In genomic region chr9:125126019-125126746, GRCh38 we compare ENCODE assay signal across 8 cellular contexts. TPM values are rescaled to one million over a fixed set of nuclear protein-coding genes. Genes with fewer than 3 reads are reported as not detected.
DNase-seq lines count a peak whose midpoint lies in the region; ATAC-seq lines count a peak whose summit lies in the region.

No MANE protein-coding gene starts in this region.

- H3K4me1 ChIP-seq in muscle layer of colon (ENCODE audit: insufficient read depth, low read length): peaks cover 23% of the 10 kb centered on the region

- no peaks in the 10 kb centered on the region for H3K27me3 Mint-ChIP-seq in activated CD8-positive, alpha-beta T cell treated with anti-CD3 and anti-CD28 coated beads, Interleukin-2, amount 10 ng/mL, durations not matched to agents 7 days and 5 days (ENCODE audit: low read depth)

- POLR2A ChIA-PET in activated CD8-positive, alpha-beta T cell treated with anti-CD3 and anti-CD28 coated beads, Interleukin-2, amount 10 ng/mL, durations not matched to agents 7 days and 5 days (lab: Charles Lee): interaction anchor here (1.1 to 1.2 kb wide), 2 partner anchors 185 to 265 kb away, joined by 3 to 4 read pairs; no protein-coding TSS in a partner anchor

- H3K4me3 ChIP-seq in muscle layer of colon (ENCODE audit: low read depth in 1 of 2, low read length in 2 of 2): peak overlapping the region in 1 of 2 donors; percentile 7

- no peaks in the 10 kb centered on the region for H3K36me3 ChIP-seq in muscle layer of colon (ENCODE audit: insufficient read depth, low read length)

- peak overlapping the region; percentile 39 for H3K27ac ChIP-seq in muscle layer of colon (ENCODE audit: low read depth, low read length)

- peak overlapping the region; percentile 96 for H3K27ac Mint-ChIP-seq in activated CD8-positive, alpha-beta T cell treated with anti-CD3 and anti-CD28 coated beads, Interleukin-2, amount 10 ng/mL, durations not matched to agents 7 days and 5 days

- H3K4me1 Mint-ChIP-seq in activated CD8-positive, alpha-beta T cell treated with anti-CD3 and anti-CD28 coated beads, Interleukin-2, amount 10 ng/mL, durations not matched to agents 7 days and 5 days (ENCODE audit: low read depth): peaks cover 35% of the 10 kb centered on the region

- no peaks in the 10 kb centered on the region for H3K9me3 ChIP-seq in muscle layer of colon (ENCODE audit: low read length)

- H3K27me3 ChIP-seq in muscle layer of colon (ENCODE audit: control insufficient read depth in 1 of 2, insufficient read depth in 2 of 2, low read length in 2 of 2): no peaks in the 10 kb centered on the region

- H3K4me3 Mint-ChIP-seq in activated CD8-positive, alpha-beta T cell treated with anti-CD3 and anti-CD28 coated beads, Interleukin-2, amount 10 ng/mL, durations not matched to agents 7 days and 5 days: peak overlapping the region; percentile 63

- ATAC-seq in activated CD8-positive, alpha-beta T cell treated with anti-CD3 and anti-CD28 coated beads, Interleukin-2, amount 10 ng/mL, durations not matched to agents 7 days and 5 days: peak; percentile 99
- ATAC-seq in GM19455 (IDR thresholded peaks at IDR 0.05; ENCODE audit: unreplicated experiment): no peak

- DNase-seq in ELR (ENCODE audit: low read depth) (peak; percentile 97), HCEC 1CT (peak; percentile 99), NCI-H2196 (lab: John Stamatoyannopoulos, UW; ENCODE audit: unreplicated experiment) (peak; percentile 62)
- DNase-seq in activated CD8-positive, alpha-beta T cell treated with anti-CD3 and anti-CD28 coated beads, Interleukin-2, amount 10 ng/mL, durations not matched to agents 7 days and 5 days: peak; percentile 93
- DNase-seq in effector CD4-positive, alpha-beta T cell: peak; percentile 69
- peak; percentile 59 to 68 for DNase-seq in stimulated activated CD8-positive, alpha-beta memory T cell treated with anti-CD3 and anti-CD28 coated beads, Interleukin-7, amount 100 ng/mL, for 4 hours (ENCODE audit: low read depth in 2 of 2)

- no peaks in the 10 kb centered on the region for H3K9me3 Mint-ChIP-seq in activated CD8-positive, alpha-beta T cell treated with anti-CD3 and anti-CD28 coated beads, Interleukin-2, amount 10 ng/mL, durations not matched to agents 7 days and 5 days (ENCODE audit: insufficient read depth)

- peaks cover 18% of the 10 kb centered on the region for H3K36me3 Mint-ChIP-seq in activated CD8-positive, alpha-beta T cell treated with anti-CD3 and anti-CD28 coated beads, Interleukin-2, amount 10 ng/mL, durations not matched to agents 7 days and 5 days (ENCODE audit: low read depth)

- CTCF ChIA-PET in activated CD8-positive, alpha-beta T cell treated with anti-CD3 and anti-CD28 coated beads, Interleukin-2, amount 10 ng/mL, durations not matched to agents 7 days and 5 days (lab: Charles Lee): interaction anchor here (0.7 to 3.1 kb wide), 4 partner anchors 15 to 264 kb away, joined by 3 to 27 read pairs (median 4); partner anchors contain the start of genes ARPC5L, RPL35 and SCAI

- H3K9ac ChIP-seq in muscle layer of colon (ENCODE audit: low read length): no peak overlapping the region

RNA-seq across cellular contexts. Expression of gene SCAI, which starts 17.1 kb away (rescaled TPM):
- 10 to 100 TPM; 10.7 to 10.8 TPM for total RNA-seq in activated CD8-positive, alpha-beta T cell treated with anti-CD3 and anti-CD28 coated beads, Interleukin-2, amount 10 ng/mL, durations not matched to agents 7 days and 5 days
